In genomic region chr21:38735807-38736206, GRCh38 we compare ENCODE assay signal across 19 cellular contexts.
"Had no signal": no experiment of that assay in that cellular context is flagged by ENCODE, and none has a peak within 500 bp of the region (broad histone marks: within the 10 kb centered on the region; RNA-seq: fewer than 3 reads in every experiment).

No MANE protein-coding gene starts in this region.

- DNase-seq: dorsolateral prefrontal cortex; effector CD8-positive, alpha-beta T cell; foreskin melanocyte; head of caudate nucleus; hypothalamus; kidney glomerular epithelial cell; lower lobe of right lung; naive thymus-derived CD8-positive, alpha-beta T cell; posterior cingulate gyrus; stimulated activated CD4-positive, alpha-beta T cell treated with anti-CD3 and anti-CD28 coated beads, Interleukin-12 subunit alpha, Interleukin-12 subunit beta, amount 100 ng/mL, for 4 hours; stimulated activated naive CD4-positive, alpha-beta T cell; stomach; substantia nigra; trophoblast cell had no signal

- H3K4me3 ChIP-seq: coronary artery, lower lobe of right lung, stomach, thoracic aorta had no signal

- H3K27me3 ChIP-seq: neutrophil had no signal

- H3K36me3 ChIP-seq: lower lobe of right lung, neutrophil, stomach, thoracic aorta had no signal

- ATAC-seq: left lobe of liver; lower lobe of right lung; naive thymus-derived CD8-positive, alpha-beta T cell; sciatic nerve had no signal

- H3K9me3 ChIP-seq: lower lobe of right lung, neutrophil, stomach, thoracic aorta had no signal

- H3K27ac ChIP-seq: neutrophil had no signal
